ENCODE assay signal across 20 cellular contexts in genomic region chr20:14342910-14343309, GRCh38. TPM values are rescaled to one million over a fixed set of nuclear protein-coding genes. Genes with fewer than 3 reads are reported as not detected.
"Had no signal": no experiment of that assay in that cellular context is flagged by ENCODE, and none has a peak within 500 bp of the region (broad histone marks: within the 10 kb centered on the region; RNA-seq: fewer than 3 reads in every experiment).

No MANE protein-coding gene starts in this region.

- H3K4me1 Mint-ChIP-seq: activated CD4-positive, alpha-beta T cell treated with anti-CD3 and anti-CD28 coated beads for 36 hours; stimulated activated naive CD8-positive, alpha-beta T cell treated with anti-CD3 and anti-CD28 coated beads, Interleukin-15, amount 100 ng/mL, for 72 hours had no signal

- H3K9me3 ChIP-seq: esophagus muscularis mucosa, lower lobe of right lung, psoas muscle, suprapubic skin, transverse colon had no signal

- H3K4me2 ChIP-seq: smooth muscle cell had no signal

- H3K4me3 ChIP-seq: cardiac muscle cell, esophagus muscularis mucosa, lower lobe of right lung, psoas muscle, smooth muscle cell, suprapubic skin, transverse colon had no signal

- H3K27ac ChIP-seq: cardiac muscle cell, esophagus muscularis mucosa, lower lobe of right lung, psoas muscle, suprapubic skin, transverse colon had no signal

- H3K27me3 ChIP-seq: cardiac muscle cell, esophagus muscularis mucosa, suprapubic skin, transverse colon had no signal

- DNase-seq: activated CD4-positive, alpha-beta memory T cell treated with anti-CD3 and anti-CD28 coated beads for 36 hours; activated CD4-positive, alpha-beta T cell treated with anti-CD3 and anti-CD28 coated beads for 36 hours; amniotic stem cell; dermis blood vessel endothelial cell; effector memory CD4-positive, alpha-beta T cell; islet precursor cell; lower lobe of right lung; naive B cell; psoas muscle; right cardiac atrium; stimulated activated CD4-positive, alpha-beta T cell treated with anti-CD3 and anti-CD28 coated beads, Interleukin-4, amount 100 ng/mL, for 1 hour; stimulated activated naive CD8-positive, alpha-beta T cell treated with anti-CD3 and anti-CD28 coated beads, Interleukin-15, amount 100 ng/mL, for 72 hours; T-helper 2 cell; transverse colon had no signal

- H3K27ac Mint-ChIP-seq: activated CD4-positive, alpha-beta memory T cell treated with anti-CD3 and anti-CD28 coated beads for 36 hours; activated CD4-positive, alpha-beta T cell treated with anti-CD3 and anti-CD28 coated beads for 36 hours; activated naive CD8-positive, alpha-beta T cell; stimulated activated naive CD8-positive, alpha-beta T cell treated with anti-CD3 and anti-CD28 coated beads, Interleukin-15, amount 100 ng/mL, for 72 hours had no signal

- H3K4me1 ChIP-seq: esophagus muscularis mucosa, lower lobe of right lung, psoas muscle, suprapubic skin, transverse colon had no signal

- H3K36me3 ChIP-seq: cardiac muscle cell, esophagus muscularis mucosa, lower lobe of right lung, suprapubic skin, transverse colon had no signal

- H3K9me3 Mint-ChIP-seq: naive B cell had no signal

- H3K36me3 Mint-ChIP-seq: activated CD4-positive, alpha-beta memory T cell treated with anti-CD3 and anti-CD28 coated beads for 36 hours; activated naive CD8-positive, alpha-beta T cell; naive B cell had no signal

- H3K27me3 Mint-ChIP-seq: activated CD4-positive, alpha-beta memory T cell treated with anti-CD3 and anti-CD28 coated beads for 36 hours; activated CD4-positive, alpha-beta T cell treated with anti-CD3 and anti-CD28 coated beads for 36 hours; activated naive CD8-positive, alpha-beta T cell; stimulated activated naive CD8-positive, alpha-beta T cell treated with anti-CD3 and anti-CD28 coated beads, Interleukin-15, amount 100 ng/mL, for 72 hours had no signal

- H3K4me3 Mint-ChIP-seq: activated CD4-positive, alpha-beta memory T cell treated with anti-CD3 and anti-CD28 coated beads for 36 hours; activated CD4-positive, alpha-beta T cell treated with anti-CD3 and anti-CD28 coated beads for 36 hours; activated naive CD8-positive, alpha-beta T cell; stimulated activated naive CD8-positive, alpha-beta T cell treated with anti-CD3 and anti-CD28 coated beads, Interleukin-15, amount 100 ng/mL, for 72 hours had no signal

- ATAC-seq: activated CD4-positive, alpha-beta T cell treated with anti-CD3 and anti-CD28 coated beads for 36 hours; lower lobe of right lung; psoas muscle; right cardiac atrium; stimulated activated naive CD8-positive, alpha-beta T cell treated with anti-CD3 and anti-CD28 coated beads, Interleukin-15, amount 100 ng/mL, for 72 hours had no signal

RNA-seq across cellular contexts. Expression of gene FLRT3, which starts 5.5 kb away (rescaled TPM):
- total RNA-seq: activated CD4-positive, alpha-beta memory T cell treated with anti-CD3 and anti-CD28 coated beads for 36 hours; activated CD4-positive, alpha-beta T cell treated with anti-CD3 and anti-CD28 coated beads for 36 hours; mononuclear cell had no signal
